16 cellular contexts compared by ENCODE assay signal in the genomic region with DNA sequence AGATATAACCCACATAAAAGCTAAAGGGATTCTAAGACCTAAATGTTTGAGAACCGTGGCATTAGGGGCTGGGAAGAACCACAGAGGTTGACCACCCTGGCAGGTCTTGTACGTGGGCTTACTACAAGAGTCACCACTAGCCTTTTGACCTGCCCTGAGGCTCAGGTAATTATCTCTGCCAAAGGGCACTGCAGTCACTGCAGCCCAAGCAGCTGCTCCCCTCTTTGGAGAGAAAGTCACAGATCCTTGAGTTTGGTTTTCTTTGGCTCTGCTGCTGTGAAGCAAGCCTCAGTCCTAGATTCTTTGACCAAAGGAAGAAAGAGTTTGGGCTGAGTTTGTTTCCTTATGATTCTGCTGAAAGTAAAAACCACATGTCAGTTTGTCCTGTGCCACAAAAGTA. TPM values are rescaled to one million over a fixed set of nuclear protein-coding genes. Genes with fewer than 3 reads are reported as not detected.
DNase-seq lines count a peak whose midpoint lies in the region; ATAC-seq and TF ChIP-seq lines count a peak whose summit lies in the region.
"Had no signal": no experiment of that assay in that cellular context is flagged by ENCODE, and none has a peak within 500 bp of the region (broad histone marks: within the 10 kb centered on the region; RNA-seq: fewer than 3 reads in every experiment).

No MANE protein-coding gene starts in this region.

- H3K4me3 Mint-ChIP-seq in activated naive CD8-positive, alpha-beta T cell = no peak overlapping the region
- H3K4me3 Mint-ChIP-seq in activated naive CD8-positive, alpha-beta T cell treated with anti-CD3 and anti-CD28 coated beads for 36 hours = no peak overlapping the region
- H3K4me3 Mint-ChIP-seq: CD4-positive, alpha-beta memory T cell; GM23338; H9 had no signal

- H3K27ac ChIP-seq in VCaP = peak overlapping the region; percentile 80; the same call in 1 of the 2 replicates

- peaks cover 7% of the 10 kb centered on the region for H3K36me3 Mint-ChIP-seq in activated naive CD8-positive, alpha-beta T cell
- H3K36me3 Mint-ChIP-seq in activated naive CD8-positive, alpha-beta T cell treated with anti-CD3 and anti-CD28 coated beads for 36 hours = peaks cover 54% of the 10 kb centered on the region

- H3K9me3 Mint-ChIP-seq in activated naive CD8-positive, alpha-beta T cell (ENCODE audit: low read depth) = no peaks in the 10 kb centered on the region
- H3K9me3 Mint-ChIP-seq in activated naive CD8-positive, alpha-beta T cell treated with anti-CD3 and anti-CD28 coated beads for 36 hours = no peaks in the 10 kb centered on the region
- H3K9me3 Mint-ChIP-seq: CD4-positive, alpha-beta memory T cell; GM23338; H9 had no signal

- no peak for TF ChIP-seq CTCF in VCaP (conservative IDR thresholded peaks at IDR 0.05)

- peak overlapping the region; percentile 41 for H3K27ac Mint-ChIP-seq in activated naive CD8-positive, alpha-beta T cell
- H3K27ac Mint-ChIP-seq in activated naive CD8-positive, alpha-beta T cell treated with anti-CD3 and anti-CD28 coated beads for 36 hours = no peak overlapping the region
- H3K27ac Mint-ChIP-seq: CD4-positive, alpha-beta memory T cell; GM23338; H9 had no signal

- H3K27me3 Mint-ChIP-seq in activated naive CD8-positive, alpha-beta T cell = no peaks in the 10 kb centered on the region
- H3K27me3 Mint-ChIP-seq in activated naive CD8-positive, alpha-beta T cell treated with anti-CD3 and anti-CD28 coated beads for 36 hours = no peaks in the 10 kb centered on the region
- H3K27me3 Mint-ChIP-seq: CD4-positive, alpha-beta memory T cell had no signal

- ATAC-seq in HG03342 (IDR thresholded peaks at IDR 0.05; ENCODE audit: unreplicated experiment) = no peak
- ATAC-seq: GM23338, HCT116 had no signal

- peaks cover 17% of the 10 kb centered on the region for H3K4me1 Mint-ChIP-seq in activated naive CD8-positive, alpha-beta T cell (ENCODE audit: low read depth)
- H3K4me1 Mint-ChIP-seq in activated naive CD8-positive, alpha-beta T cell treated with anti-CD3 and anti-CD28 coated beads for 36 hours = peaks cover 16% of the 10 kb centered on the region

- DNase-seq in activated naive CD8-positive, alpha-beta T cell treated with anti-CD3 and anti-CD28 coated beads for 36 hours = no peak
- DNase-seq in MV-4-11 (lab: John Stamatoyannopoulos, UW) (peak; percentile 14), NCI-H2227 treated with DMSO at 0.1 percent for 48 hours (lab: John Stamatoyannopoulos, UW) (no peak)
- DNase-seq: C1 segment of cervical spinal cord; Calu3; CD4-positive, alpha-beta memory T cell; COR-L47; DMS53; DMS79 treated with DMSO at 0.1 percent for 48 hours; GF-D8; H9 had no signal

RNA-seq across cellular contexts. Expression of a gene that starts 11.6 kb away (rescaled TPM):
- total RNA-seq in activated naive CD8-positive, alpha-beta T cell treated with anti-CD3 and anti-CD28 coated beads for 36 hours = 100 to 1,000 TPM; 565 to 569 TPM

RNA-seq across cellular contexts. Expression of a gene that starts 32.4 kb away (rescaled TPM):
- total RNA-seq in activated naive CD8-positive, alpha-beta T cell treated with anti-CD3 and anti-CD28 coated beads for 36 hours = 100 to 1,000 TPM; 146 to 149 TPM
- total RNA-seq: GM23338, H9 had no signal

RNA-seq across cellular contexts. Expression of a gene that starts 53.0 kb away (rescaled TPM):
- total RNA-seq in activated naive CD8-positive, alpha-beta T cell treated with anti-CD3 and anti-CD28 coated beads for 36 hours = 1 to 10 TPM; 1.2 to 1.4 TPM
